ENCODE assay signal across 32 cellular contexts in genomic region chr1:233689017-233689747, GRCh38.
DNase-seq lines count a peak whose midpoint lies in the region; ATAC-seq, FAIRE-seq and TF ChIP-seq lines count a peak whose summit lies in the region.
"Had no signal": no experiment of that assay in that cellular context is flagged by ENCODE, and none has a peak within 500 bp of the region (broad histone marks: within the 10 kb centered on the region; RNA-seq: fewer than 3 reads in every experiment).

No MANE protein-coding gene starts in this region.

- H3K4me1 Mint-ChIP-seq in endodermal cell = peaks cover 68% of the 10 kb centered on the region
- no peaks in the 10 kb centered on the region for H3K4me1 Mint-ChIP-seq in activated naive CD8-positive, alpha-beta T cell treated with anti-CD3 and anti-CD28 coated beads for 36 hours
- H3K4me1 Mint-ChIP-seq: activated B cell treated with CpG ODN at 0.5 μM for 24 hours; activated CD4-positive, alpha-beta T cell treated with anti-CD3 and anti-CD28 coated beads, Interleukin-2, amount 10 ng/mL, durations not matched to agents 7 days and 5 days; neural progenitor cell had no signal

- no peaks in the 10 kb centered on the region for H3K27me3 ChIP-seq in liver (ENCODE audit: control insufficient read depth in 4 of 4, insufficient read depth in 4 of 4, low read length in 3 of 4)
- H3K27me3 ChIP-seq in HepG2 (ENCODE audit: control insufficient read depth in 1 of 2, insufficient read depth in 2 of 2, low read length in 2 of 2) = no peaks in the 10 kb centered on the region
- no peaks in the 10 kb centered on the region for H3K27me3 ChIP-seq in endodermal cell (ENCODE audit: control insufficient read depth, insufficient read depth, low read length, poor library complexity, severe bottlenecking)
- H3K27me3 ChIP-seq in left lung = no peaks in the 10 kb centered on the region
- no peaks in the 10 kb centered on the region for H3K27me3 ChIP-seq in pancreas
- H3K27me3 ChIP-seq: cardiac muscle cell, neural progenitor cell had no signal

- H3K4me3 ChIP-seq in liver (ENCODE audit: low read depth in 1 of 3, low read length in 3 of 3) = no peak overlapping the region
- no peak overlapping the region for H3K4me3 ChIP-seq in HepG2 (replicated peaks in 1 of 3; ENCODE audit: insufficient read depth in 1 of 3, low read depth in 2 of 3, low read length in 3 of 3)
- no peak overlapping the region for H3K4me3 ChIP-seq in endodermal cell (ENCODE audit: low read length)
- no peak overlapping the region for H3K4me3 ChIP-seq in left lung
- H3K4me3 ChIP-seq in pancreas = no peak overlapping the region
- H3K4me3 ChIP-seq: cardiac muscle cell, coronary artery, GM12878, neural progenitor cell had no signal

- FAIRE-seq in HepG2 (lab: Jason Lieb, UNC) (no peak), pancreas (lab: Jason Lieb, UNC) (no peak)
- FAIRE-seq: GM12878, urothelium cell line had no signal

- no peak overlapping the region for H2AFZ ChIP-seq in HepG2 (ENCODE audit: low read length)
- H2AFZ ChIP-seq: neural progenitor cell had no signal

- intact Hi-C loops in HepG2 (cut with micrococcal nuclease; ENCODE audit: unreplicated experiment) = no loop called here
- intact Hi-C loops in left lung (cut with DNase I) = no loop called here
- intact Hi-C loops in pancreas (cut with DNase I) = no loop called here

- peak overlapping the region; percentile 96 for H3K27ac Mint-ChIP-seq in endodermal cell
- H3K27ac Mint-ChIP-seq in activated naive CD8-positive, alpha-beta T cell treated with anti-CD3 and anti-CD28 coated beads for 36 hours = no peak overlapping the region
- H3K27ac Mint-ChIP-seq: activated B cell treated with CpG ODN at 0.5 μM for 24 hours; activated CD4-positive, alpha-beta T cell treated with anti-CD3 and anti-CD28 coated beads, Interleukin-2, amount 10 ng/mL, durations not matched to agents 7 days and 5 days; activated naive CD8-positive, alpha-beta T cell; HFFc6; neural progenitor cell; T-helper 1 cell treated with Interleukin-12 subunit alpha and Interleukin-12 subunit beta and Interleukin-4 antibody, amounts not matched to agents 30 μg/mL and 1 μg/mL, for 36 hours had no signal

- H3K79me2 ChIP-seq in HepG2 (ENCODE audit: insufficient read depth, low read length) = no peaks in the 10 kb centered on the region

- TF ChIP-seq POLR2A in HepG2 (IDR thresholded peaks at IDR 0.05; ENCODE audit: insufficient read depth in 1 of 2, low read depth in 2 of 2, low read length in 2 of 2) = no peak

- H3K9ac ChIP-seq in liver (ENCODE audit: low read depth in 1 of 2, low read length in 2 of 2) (no peak overlapping the region), HepG2 (ENCODE audit: insufficient read depth, low read depth, low read length) (no peak overlapping the region), endodermal cell (ENCODE audit: extremely low read depth, low read length, poor library complexity, severe bottlenecking) (no peak overlapping the region)
- H3K9ac ChIP-seq: neural progenitor cell had no signal

- H3K9me3 ChIP-seq in liver (ENCODE audit: control insufficient read depth in 4 of 4, low read length in 3 of 4) (no peaks in the 10 kb centered on the region), HepG2 (ENCODE audit: low read length) (no peaks in the 10 kb centered on the region), endodermal cell (ENCODE audit: control insufficient read depth, low read length) (no peaks in the 10 kb centered on the region), left lung (no peaks in the 10 kb centered on the region), pancreas (no peaks in the 10 kb centered on the region)

- TF ChIP-seq CTCF in liver (IDR thresholded peaks at IDR 0.05; ENCODE audit: low read depth, low read length, missing input control) = no peak
- TF ChIP-seq CTCF in HepG2 (CRISPR knock-in tag; IDR thresholded peaks at IDR 0.05) = no peak
- TF ChIP-seq CTCF in endodermal cell (conservative IDR thresholded peaks at IDR 0.05) = no peak
- TF ChIP-seq CTCF in left lung (IDR thresholded peaks at IDR 0.05) = no peak
- TF ChIP-seq CTCF in pancreas (IDR thresholded peaks at IDR 0.05) = no peak

- no peaks in the 10 kb centered on the region for H3K27me3 Mint-ChIP-seq in endodermal cell (ENCODE audit: insufficient read depth)
- peaks cover 16% of the 10 kb centered on the region for H3K27me3 Mint-ChIP-seq in activated naive CD8-positive, alpha-beta T cell treated with anti-CD3 and anti-CD28 coated beads for 36 hours
- H3K27me3 Mint-ChIP-seq: activated B cell treated with CpG ODN at 0.5 μM for 24 hours; activated CD4-positive, alpha-beta T cell treated with anti-CD3 and anti-CD28 coated beads, Interleukin-2, amount 10 ng/mL, durations not matched to agents 7 days and 5 days had no signal

- H3K27ac ChIP-seq in liver (ENCODE audit: low read depth in 1 of 2, low read length in 2 of 2) (no peak overlapping the region), HepG2 (ENCODE audit: extremely low read length, insufficient read depth, low read length) (no peak overlapping the region), endodermal cell (ENCODE audit: low read depth, low read length) (no peak overlapping the region), left lung (no peak overlapping the region), pancreas (no peak overlapping the region)
- H3K27ac ChIP-seq: cardiac muscle cell, coronary artery, HL-60, neural progenitor cell had no signal

- POLR2A ChIA-PET in HepG2 (lab: Yijun Ruan, JAX) = no interaction called here

- no peaks in the 10 kb centered on the region for H3K9me3 Mint-ChIP-seq in endodermal cell
- H3K9me3 Mint-ChIP-seq in activated naive CD8-positive, alpha-beta T cell treated with anti-CD3 and anti-CD28 coated beads for 36 hours = no peaks in the 10 kb centered on the region
- H3K9me3 Mint-ChIP-seq: activated B cell treated with CpG ODN at 0.5 μM for 24 hours; activated CD4-positive, alpha-beta T cell treated with anti-CD3 and anti-CD28 coated beads, Interleukin-2, amount 10 ng/mL, durations not matched to agents 7 days and 5 days; neural progenitor cell; T-helper 1 cell treated with Interleukin-12 subunit alpha and Interleukin-12 subunit beta and Interleukin-4 antibody, amounts not matched to agents 30 μg/mL and 1 μg/mL, for 36 hours had no signal

- H3K36me3 Mint-ChIP-seq in endodermal cell (ENCODE audit: low read depth) = peaks cover 15% of the 10 kb centered on the region
- no peaks in the 10 kb centered on the region for H3K36me3 Mint-ChIP-seq in activated naive CD8-positive, alpha-beta T cell treated with anti-CD3 and anti-CD28 coated beads for 36 hours
- H3K36me3 Mint-ChIP-seq: activated naive CD8-positive, alpha-beta T cell; neural progenitor cell had no signal

- no peak for TF ChIP-seq EP300 in HepG2 (IDR thresholded peaks at IDR 0.05; ENCODE audit: low read depth in 2 of 2, low read length in 2 of 2)
- no peak for TF ChIP-seq EP300 in HepG2 (CRISPR knock-in tag; IDR thresholded peaks at IDR 0.05; ENCODE audit: borderline replicate concordance)

- in situ Hi-C loops in HepG2 (cut with HindIII; ENCODE audit: extremely low pct_ligation_motif_present, low pct_unique_long_range_greater_than_20kb) = no loop called here

- DNase-seq in HepG2 (ENCODE audit: low spot score) (no peak), endodermal cell (no peak), left lung (no peak), pancreas (no peak), activated gamma-delta T cell (lab: John Stamatoyannopoulos, UW) (no peak)
- DNase-seq in activated naive CD8-positive, alpha-beta T cell treated with anti-CD3 and anti-CD28 coated beads for 36 hours = no peak
- DNase-seq: ACHN; activated B cell treated with CpG ODN at 0.5 μM for 24 hours; activated CD4-positive, alpha-beta T cell treated with anti-CD3 and anti-CD28 coated beads, Interleukin-2, amount 10 ng/mL, durations not matched to agents 7 days and 5 days; aorta; effector CD8-positive, alpha-beta T cell; erythroblast; foreskin fibroblast; head of caudate nucleus; HFFc6; NCI-H1436 treated with DMSO at 0.1 percent for 48 hours; NCI-H226; NCI-H526 treated with DMSO at 0.1 percent for 48 hours; NK-92 treated with Interleukin-12 subunit alpha and Interleukin-12 subunit beta, amount 100 ng/mL, for 24 hours; stimulated activated CD4-positive, alpha-beta T cell treated with anti-CD3 and anti-CD28 coated beads, Interleukin-1b, Interleukin-23, amount 100 ng/mL, for 48 hours; stimulated activated naive CD4-positive, alpha-beta T cell treated with Interleukin-2 at 50 U/mL for 16 hours had no signal

- H3K36me3 ChIP-seq in liver (ENCODE audit: control insufficient read depth in 4 of 4, insufficient read depth in 3 of 4, low read depth in 1 of 4, low read length in 3 of 4) (no peaks in the 10 kb centered on the region), HepG2 (replicated peaks in 1 of 2; ENCODE audit: control insufficient read depth in 1 of 2, insufficient read depth in 2 of 2, low read length in 2 of 2) (no peaks in the 10 kb centered on the region), endodermal cell (ENCODE audit: control insufficient read depth, insufficient read depth, low read length) (no peaks in the 10 kb centered on the region), left lung (no peaks in the 10 kb centered on the region), pancreas (no peaks in the 10 kb centered on the region)
- H3K36me3 ChIP-seq: cardiac muscle cell, neural progenitor cell had no signal

- no peaks in the 10 kb centered on the region for H4K20me1 ChIP-seq in HepG2 (ENCODE audit: insufficient read depth, low read length)

- H3K4me2 ChIP-seq in HepG2 (ENCODE audit: low read depth, low read length) = no peak overlapping the region
- H3K4me2 ChIP-seq: neural progenitor cell had no signal

- no peak for ATAC-seq in HepG2
- ATAC-seq in left lung = peak; percentile 68
- no peak for ATAC-seq in pancreas
- no peak for ATAC-seq in GM18861 (IDR thresholded peaks at IDR 0.05; ENCODE audit: unreplicated experiment)
- ATAC-seq: GM12878, SK-N-SH treated with all-trans-retinoic acid at 6 μM for 48 hours had no signal

- TF ChIP-seq RAD21 in liver (IDR thresholded peaks at IDR 0.05) (peak in 1 of 2 donors; percentile 24), HepG2 (CRISPR knock-in tag; IDR thresholded peaks at IDR 0.05) (no peak)

- CTCF ChIA-PET in HepG2 (lab: Yijun Ruan, JAX; ENCODE audit: low intra/inter-chr PET ratio, low total read pairs) = no interaction called here

- peaks cover 0 to 5% (median 0%) of the 10 kb centered on the region in 4 donors for H3K4me1 ChIP-seq in liver (ENCODE audit: control insufficient read depth in 4 of 4, insufficient read depth in 4 of 4, low read length in 3 of 4)
- no peaks in the 10 kb centered on the region for H3K4me1 ChIP-seq in HepG2 (ENCODE audit: insufficient read depth, low read length)
- H3K4me1 ChIP-seq in endodermal cell (ENCODE audit: control insufficient read depth, insufficient read depth, low read length) = no peaks in the 10 kb centered on the region
- peaks cover 0 to 3% of the 10 kb centered on the region in 2 donors for H3K4me1 ChIP-seq in left lung
- H3K4me1 ChIP-seq in pancreas = no peaks in the 10 kb centered on the region
- H3K4me1 ChIP-seq: neural progenitor cell had no signal

- peak overlapping the region; percentile 71 for H3K4me3 Mint-ChIP-seq in endodermal cell
- no peak overlapping the region for H3K4me3 Mint-ChIP-seq in activated naive CD8-positive, alpha-beta T cell treated with anti-CD3 and anti-CD28 coated beads for 36 hours
- H3K4me3 Mint-ChIP-seq: activated B cell treated with CpG ODN at 0.5 μM for 24 hours; activated CD4-positive, alpha-beta T cell treated with anti-CD3 and anti-CD28 coated beads, Interleukin-2, amount 10 ng/mL, durations not matched to agents 7 days and 5 days; activated naive CD8-positive, alpha-beta T cell; HFFc6; neural progenitor cell; T-helper 1 cell treated with Interleukin-12 subunit alpha and Interleukin-12 subunit beta and Interleukin-4 antibody, amounts not matched to agents 30 μg/mL and 1 μg/mL, for 36 hours had no signal

- 78% methylated on average over 3 of the region's 3 CpGs for WGBS in liver
- 8% methylated on average over 3 of the region's 3 CpGs for WGBS in HepG2 (ENCODE audit: low lambda C conversion rate)
- 93 to 100% methylated on average over 1 to 3 of the region's 3 CpGs for WGBS in endodermal cell (ENCODE audit: insufficient coverage in 1 of 2, insufficient read length in 1 of 2), 2 experiments
- 86 to 90% methylated on average over 2 to 3 of the region's 3 CpGs for WGBS in pancreas, 2 donors

- BruUV-seq in HepG2 (replicated peaks; lab: Mats Ljungman, UMichigan) = no TSS peak
